In genomic region chr9:90645721-90646120, GRCh38 we compare ENCODE assay signal across 16 cellular contexts. TPM values are rescaled to one million over a fixed set of nuclear protein-coding genes. Genes with fewer than 3 reads are reported as not detected.
"Had no signal": no experiment of that assay in that cellular context is flagged by ENCODE, and none has a peak within 500 bp of the region (broad histone marks: within the 10 kb centered on the region; RNA-seq: fewer than 3 reads in every experiment).

No MANE protein-coding gene starts in this region.

- H3K36me3 Mint-ChIP-seq: mesothelial cell of epicardium had no signal

- H3K4me3 ChIP-seq: lower lobe of right lung, pancreas, testis had no signal

- H3K27ac ChIP-seq: lower lobe of right lung, pancreas, testis had no signal

- DNase-seq: activated CD8-positive, alpha-beta memory T cell treated with anti-CD3 and anti-CD28 coated beads, Interleukin-2, amount 50 U/mL, for 4 hours; activated CD8-positive, alpha-beta T cell treated with anti-CD3 and anti-CD28 coated beads for 36 hours; activated T-cell treated with anti-CD3 and anti-CD28 coated beads, Interleukin-2, amount 50 U/mL, for 72 hours; aorta; hypothalamus; lower lobe of right lung; pancreas; stimulated activated CD4-positive, alpha-beta T cell treated with anti-CD3 and anti-CD28 coated beads, Interleukin-15, amount 100 ng/mL, for 24 hours; stimulated activated CD4-positive, alpha-beta T cell treated with anti-CD3 and anti-CD28 coated beads, Interleukin-4, amount 100 ng/mL, for 24 hours; stimulated activated naive CD8-positive, alpha-beta T cell treated with anti-CD3 and anti-CD28 coated beads, Interleukin-15, amount 100 ng/mL, for 72 hours; testis had no signal

- FAIRE-seq: bronchial epithelial cell, endometrium, pancreas had no signal

- H3K27ac Mint-ChIP-seq: activated CD8-positive, alpha-beta T cell treated with anti-CD3 and anti-CD28 coated beads for 36 hours; activated T-cell treated with anti-CD3 and anti-CD28 coated beads, Interleukin-2, amount 50 U/mL, for 72 hours; mesothelial cell of epicardium; stimulated activated naive CD8-positive, alpha-beta T cell treated with anti-CD3 and anti-CD28 coated beads, Interleukin-15, amount 100 ng/mL, for 72 hours had no signal

- H3K4me3 Mint-ChIP-seq: activated CD8-positive, alpha-beta T cell treated with anti-CD3 and anti-CD28 coated beads for 36 hours; activated T-cell treated with anti-CD3 and anti-CD28 coated beads, Interleukin-2, amount 50 U/mL, for 72 hours; mesothelial cell of epicardium; neural crest cell; stimulated activated naive CD8-positive, alpha-beta T cell treated with anti-CD3 and anti-CD28 coated beads, Interleukin-15, amount 100 ng/mL, for 72 hours had no signal

- H3K36me3 ChIP-seq: lower lobe of right lung, pancreas had no signal

- H3K9me3 ChIP-seq: lower lobe of right lung, pancreas, testis had no signal

- ATAC-seq: activated CD8-positive, alpha-beta T cell treated with anti-CD3 and anti-CD28 coated beads for 36 hours; activated T-cell treated with anti-CD3 and anti-CD28 coated beads, Interleukin-2, amount 50 U/mL, for 72 hours; esophagus mucosa; lower lobe of right lung; pancreas; stimulated activated naive CD8-positive, alpha-beta T cell treated with anti-CD3 and anti-CD28 coated beads, Interleukin-15, amount 100 ng/mL, for 72 hours had no signal

- H3K4me1 ChIP-seq: pancreas, testis had no signal

- H3K27me3 ChIP-seq: testis had no signal

RNA-seq across cellular contexts. Expression of gene DIRAS2, which starts 3.1 kb away (rescaled TPM):
- total RNA-seq: activated CD8-positive, alpha-beta T cell treated with anti-CD3 and anti-CD28 coated beads for 36 hours; aorta; esophagus mucosa; lower lobe of right lung had no signal
- polyA plus RNA-seq: aorta had no signal
